In genomic region chr6:125294036-125294435, GRCh38 we compare ENCODE assay signal across 14 cellular contexts.
"Had no signal": no experiment of that assay in that cellular context is flagged by ENCODE, and none has a peak within 500 bp of the region (broad histone marks: within the 10 kb centered on the region; RNA-seq: fewer than 3 reads in every experiment).

No MANE protein-coding gene starts in this region.

- FAIRE-seq: colon, urothelium cell line had no signal

- H3K4me3 ChIP-seq: ascending aorta, lower lobe of right lung, thyroid gland had no signal

- H3K27me3 ChIP-seq: ascending aorta, thyroid gland had no signal

- H3K27ac ChIP-seq: ascending aorta, lower lobe of right lung, thyroid gland had no signal

- H3K9me3 ChIP-seq: ascending aorta, lower lobe of right lung, thyroid gland had no signal

- DNase-seq: activated CD4-positive, alpha-beta T cell treated with anti-CD3 and anti-CD28 coated beads, Interleukin-2, amount 50 U/mL, for 1 hour; activated CD8-positive, alpha-beta memory T cell treated with anti-CD3 and anti-CD28 coated beads for 24 hours; activated naive CD4-positive, alpha-beta T cell treated with anti-CD3 and anti-CD28 coated beads for 36 hours; activated naive CD8-positive, alpha-beta T cell treated with anti-CD3 and anti-CD28 coated beads, Interleukin-2, amount 50 U/mL, for 24 hours; foreskin melanocyte; immature natural killer cell; lower lobe of right lung; naive thymus-derived CD4-positive, alpha-beta T cell; T-cell; T1000; thyroid gland had no signal
